1 cellular context compared by ENCODE assay signal in genomic region chr12:56759270-56759908, GRCh38.
TF ChIP-seq lines count a peak whose summit lies in the region.

No MANE protein-coding gene starts in this region.

TF ChIP-seq in HepG2, 621 proteins besides CTCF, POLR2A, EP300 and RAD21 (continued from another document and continues in another):
- TF ChIP-seq FOXP4 (CRISPR knock-in tag; IDR thresholded peaks at IDR 0.05) (peak; percentile 94), HNF4A (CRISPR knock-in tag; IDR thresholded peaks at IDR 0.05) (peak; percentile 90), E2F1 (CRISPR knock-in tag; IDR thresholded peaks at IDR 0.05) (no peak), CEBPG (CRISPR knock-in tag; IDR thresholded peaks at IDR 0.05) (peak; percentile 77), GATA4 (IDR thresholded peaks at IDR 0.05; ENCODE audit: borderline replicate concordance, low read depth) (peak; percentile 94; the same call in 1 of the 2 replicates), PITX1 (CRISPR knock-in tag; IDR thresholded peaks at IDR 0.05) (peak; percentile 78), RARA (CRISPR knock-in tag; IDR thresholded peaks at IDR 0.05) (peak; percentile 87), ZNF850 (CRISPR knock-in tag; conservative IDR thresholded peaks at IDR 0.05) (no peak), FOXA3 (CRISPR knock-in tag; IDR thresholded peaks at IDR 0.05) (peak; percentile 92), RAD51 (IDR thresholded peaks at IDR 0.05; ENCODE audit: borderline replicate concordance) (peak; percentile 39; the same call in 1 of the 2 replicates), HOXA5 (CRISPR knock-in tag; IDR thresholded peaks at IDR 0.05) (peak; percentile 52; the same call in 1 of the 2 replicates), GATAD2A (CRISPR knock-in tag; IDR thresholded peaks at IDR 0.05) (peak; percentile 85), ZNF205 (CRISPR knock-in tag; IDR thresholded peaks at IDR 0.05) (peak; percentile 52; the same call in 1 of the 2 replicates), DRAP1 (CRISPR knock-in tag; IDR thresholded peaks at IDR 0.05) (0 out of 2 replicates have a peak, but pooled peaks have one; percentile 26), ZHX2 (IDR thresholded peaks at IDR 0.05; ENCODE audit: low read depth) (no peak), ZHX2 (CRISPR knock-in tag; IDR thresholded peaks at IDR 0.05; ENCODE audit: borderline replicate concordance) (no peak), ZFP36 (IDR thresholded peaks at IDR 0.05; ENCODE audit: borderline replicate concordance, low read depth, low read length, partially characterized antibody) (no peak), NFIC (IDR thresholded peaks at IDR 0.05; ENCODE audit: low read length) (peak; percentile 91; the same call in 1 of the 2 replicates), ZNF160 (CRISPR knock-in tag; IDR thresholded peaks at IDR 0.05) (no peak), ISL2 (CRISPR knock-in tag; IDR thresholded peaks at IDR 0.05) (peak; percentile 99), ZSCAN25 (CRISPR knock-in tag; IDR thresholded peaks at IDR 0.05) (no peak), ZNF331 (CRISPR knock-in tag; IDR thresholded peaks at IDR 0.05) (peak; percentile 62; the same call in 1 of the 2 replicates), FIP1L1 (IDR thresholded peaks at IDR 0.05; ENCODE audit: borderline replicate concordance, insufficient read depth, low read depth, low read length) (no peak), SMYD3 (CRISPR knock-in tag; IDR thresholded peaks at IDR 0.05) (peak; percentile 14; the same call in 1 of the 2 replicates), ZNF543 (CRISPR knock-in tag; IDR thresholded peaks at IDR 0.05) (no peak), SKIL (CRISPR knock-in tag; IDR thresholded peaks at IDR 0.05; ENCODE audit: borderline replicate concordance) (peak; percentile 50; the same call in 1 of the 2 replicates), LCORL (IDR thresholded peaks at IDR 0.05) (peak; percentile 30; the same call in 1 of the 2 replicates), LCORL (CRISPR knock-in tag; IDR thresholded peaks at IDR 0.05) (peak; percentile 45; the same call in 1 of the 2 replicates), ZBTB21 (CRISPR knock-in tag; IDR thresholded peaks at IDR 0.05) (no peak), PHF21A (CRISPR knock-in tag; IDR thresholded peaks at IDR 0.05) (peak; percentile 81), ZNF24 (IDR thresholded peaks at IDR 0.05) (no peak), ZNF318 (CRISPR knock-in tag; IDR thresholded peaks at IDR 0.05) (no peak), ATF2 (CRISPR knock-in tag; IDR thresholded peaks at IDR 0.05) (peak; percentile 63; the same call in 1 of the 2 replicates), MEIS1 (CRISPR knock-in tag; IDR thresholded peaks at IDR 0.05; ENCODE audit: borderline replicate concordance) (0 out of 2 replicates have a peak, but pooled peaks have one; percentile 22), CCDC6 (CRISPR knock-in tag; IDR thresholded peaks at IDR 0.05) (no peak)
